In genomic region chr2:217330647-217331046, GRCh38 we compare ENCODE assay signal across 37 cellular contexts.
DNase-seq lines count a peak whose midpoint lies in the region; ATAC-seq and TF ChIP-seq lines count a peak whose summit lies in the region.
"Had no signal": no experiment of that assay in that cellular context is flagged by ENCODE, and none has a peak within 500 bp of the region (broad histone marks: within the 10 kb centered on the region; RNA-seq: fewer than 3 reads in every experiment).

No MANE protein-coding gene starts in this region.

- no peaks in the 10 kb centered on the region for H3K27me3 Mint-ChIP-seq in Caco-2 (ENCODE audit: insufficient read depth, unreplicated experiment)
- peaks cover 48 to 68% of the 10 kb centered on the region in 2 donors for H3K27me3 Mint-ChIP-seq in stimulated activated naive B cell treated with anti-CD40 and anti-IgM and Interleukin-4, amounts not matched to agents 10 μg/mL and 1 μg/mL and 100 μg/mL, for 72 hours
- H3K27me3 Mint-ChIP-seq: activated CD4-positive, alpha-beta T cell treated with anti-CD3 and anti-CD28 coated beads, Interleukin-2, amount 10 ng/mL, durations not matched to agents 24 days and 14 days; activated naive CD8-positive, alpha-beta T cell had no signal

- H3K27ac ChIP-seq in SK-N-MC = peak overlapping the region; percentile 54; the same call in 1 of the 2 replicates
- peak overlapping the region; percentile 68 for H3K27ac ChIP-seq in rectal smooth muscle tissue (ENCODE audit: low read depth, low read length)
- H3K27ac ChIP-seq: testis, VCaP had no signal

- DNase-seq in Caco-2 = no peak
- DNase-seq in SK-N-MC (ENCODE audit: low read depth, low spot score) = no peak
- peak; percentile 65 for DNase-seq in islet precursor cell
- DNase-seq in stimulated activated naive B cell treated with anti-CD40 and anti-IgM and Interleukin-4, amounts not matched to agents 10 μg/mL and 1 μg/mL and 100 μg/mL, for 72 hours = no peak
- DNase-seq in NCI-H524 (lab: John Stamatoyannopoulos, UW) = no peak
- DNase-seq: ACHN; activated CD4-positive, alpha-beta T cell treated with anti-CD3 and anti-CD28 coated beads, Interleukin-2, amount 10 ng/mL, durations not matched to agents 24 days and 14 days; activated effector memory CD4-positive, alpha-beta T cell treated with anti-CD3 and anti-CD28 coated beads, Interleukin-2, amount 50 U/mL, for 16 hours; activated T-cell treated with anti-CD3 and anti-CD28 coated beads, Interleukin-2, amount 50 U/mL, for 1 hour; anterior cingulate cortex; CD4-positive, alpha-beta memory T cell; cortex of kidney; effector memory CD4-positive, alpha-beta T cell; EL; HCEC 1CT; Kasumi-1; left ventricle myocardium superior; midbrain; MV-4-11; natural killer cell; NCI-H1436; NCI-H2081 treated with DMSO at 0.1 percent for 48 hours; NCI-H345; NCI-H748 treated with DMSO at 0.1 percent for 48 hours; occipital lobe; Peyer's patch; SHP77 treated with DMSO at 0.1 percent for 48 hours; stimulated activated naive CD4-positive, alpha-beta T cell treated with Interleukin-2 at 50 U/mL for 16 hours; T1000; testis had no signal

- ATAC-seq in HG03196 (IDR thresholded peaks at IDR 0.05; ENCODE audit: unreplicated experiment) (no peak), GM18498 (IDR thresholded peaks at IDR 0.05; ENCODE audit: unreplicated experiment) (no peak)
- no peak for ATAC-seq in stimulated activated naive B cell treated with anti-CD40 and anti-IgM and Interleukin-4, amounts not matched to agents 10 μg/mL and 1 μg/mL and 100 μg/mL, for 72 hours (replicated peaks)
- ATAC-seq: natural killer cell had no signal

- CTCF ChIA-PET in Caco-2 (lab: Charles Lee) = interaction anchor here (1.9 kb wide), 1 partner anchor 180 kb away, joined by 4 read pairs; no protein-coding TSS in a partner anchor

- no peak overlapping the region for H3K9ac ChIP-seq in SK-N-MC (ENCODE audit: insufficient read length)
- H3K9ac ChIP-seq in rectal smooth muscle tissue (ENCODE audit: low read length) = no peak overlapping the region

- peaks cover 5% of the 10 kb centered on the region for H3K9me3 Mint-ChIP-seq in Caco-2 (ENCODE audit: unreplicated experiment)
- peaks cover 0 to 1% of the 10 kb centered on the region in 2 donors for H3K9me3 Mint-ChIP-seq in stimulated activated naive B cell treated with anti-CD40 and anti-IgM and Interleukin-4, amounts not matched to agents 10 μg/mL and 1 μg/mL and 100 μg/mL, for 72 hours
- H3K9me3 Mint-ChIP-seq: natural killer cell had no signal

- no peaks in the 10 kb centered on the region for H3K9me3 ChIP-seq in Caco-2
- no peaks in the 10 kb centered on the region for H3K9me3 ChIP-seq in SK-N-MC (ENCODE audit: low read depth, low read length)
- H3K9me3 ChIP-seq: Peyer's patch, testis had no signal

- H3K27me3 ChIP-seq in Caco-2 (replicated peaks; ENCODE audit: control insufficient read depth, insufficient read depth, low read length) (no peaks in the 10 kb centered on the region), rectal smooth muscle tissue (ENCODE audit: control insufficient read depth, insufficient read depth, low read length) (no peaks in the 10 kb centered on the region)
- H3K27me3 ChIP-seq: cardiac muscle cell, Peyer's patch, testis had no signal

- H3K4me1 Mint-ChIP-seq in Caco-2 (ENCODE audit: low read depth, unreplicated experiment) = peaks cover 41% of the 10 kb centered on the region
- no peaks in the 10 kb centered on the region for H3K4me1 Mint-ChIP-seq in stimulated activated naive B cell treated with anti-CD40 and anti-IgM and Interleukin-4, amounts not matched to agents 10 μg/mL and 1 μg/mL and 100 μg/mL, for 72 hours
- H3K4me1 Mint-ChIP-seq: activated CD4-positive, alpha-beta T cell treated with anti-CD3 and anti-CD28 coated beads, Interleukin-2, amount 10 ng/mL, durations not matched to agents 24 days and 14 days; B cell; CD4-positive, alpha-beta memory T cell; natural killer cell had no signal

- BruUV-seq in Caco-2 (replicated peaks; lab: Mats Ljungman, UMichigan) = no TSS peak

- H3K36me3 ChIP-seq in Caco-2 (ENCODE audit: control insufficient read depth, insufficient read depth, low read length) = no peaks in the 10 kb centered on the region
- peaks cover 4% of the 10 kb centered on the region for H3K36me3 ChIP-seq in SK-N-MC (ENCODE audit: insufficient read depth, low read length)
- H3K36me3 ChIP-seq in rectal smooth muscle tissue (ENCODE audit: control insufficient read depth, insufficient read depth, low read length) = no peaks in the 10 kb centered on the region
- H3K36me3 ChIP-seq: cardiac muscle cell, Peyer's patch had no signal

- no peak for TF ChIP-seq CTCF in Caco-2 (IDR thresholded peaks at IDR 0.05; ENCODE audit: insufficient read depth in 1 of 2, low read depth in 1 of 2, low read length in 1 of 2, severe bottlenecking in 1 of 2, unreplicated experiment in 1 of 2)

- H3K4me1 ChIP-seq in Caco-2 (peaks cover 35% of the 10 kb centered on the region), rectal smooth muscle tissue (ENCODE audit: control insufficient read depth, insufficient read depth, low read length) (peaks cover 37% of the 10 kb centered on the region)
- H3K4me1 ChIP-seq: Peyer's patch had no signal

- no peak overlapping the region for H3K4me3 Mint-ChIP-seq in Caco-2 (ENCODE audit: unreplicated experiment)
- H3K4me3 Mint-ChIP-seq in stimulated activated naive B cell treated with anti-CD40 and anti-IgM and Interleukin-4, amounts not matched to agents 10 μg/mL and 1 μg/mL and 100 μg/mL, for 72 hours = no peak overlapping the region
- H3K4me3 Mint-ChIP-seq: activated CD4-positive, alpha-beta T cell treated with anti-CD3 and anti-CD28 coated beads, Interleukin-2, amount 10 ng/mL, durations not matched to agents 24 days and 14 days; activated naive CD8-positive, alpha-beta T cell; B cell; CD4-positive, alpha-beta memory T cell; natural killer cell had no signal

- intact Hi-C loops in Caco-2 (cut with micrococcal nuclease; ENCODE audit: unreplicated experiment) = loop anchor here (1.0 kb wide), 3 partner anchors 16 to 40 kb away; no protein-coding TSS in a partner anchor

- H3K36me3 Mint-ChIP-seq in Caco-2 (ENCODE audit: insufficient read depth, unreplicated experiment) = peaks cover 4% of the 10 kb centered on the region
- H3K36me3 Mint-ChIP-seq in stimulated activated naive B cell treated with anti-CD40 and anti-IgM and Interleukin-4, amounts not matched to agents 10 μg/mL and 1 μg/mL and 100 μg/mL, for 72 hours = peaks cover 2 to 8% of the 10 kb centered on the region in 2 donors
- H3K36me3 Mint-ChIP-seq: activated naive CD8-positive, alpha-beta T cell; natural killer cell had no signal

- H3K4me3 ChIP-seq in Caco-2 (ENCODE audit: low read depth, low read length) (no peak overlapping the region), SK-N-MC (no peak overlapping the region), rectal smooth muscle tissue (ENCODE audit: low read length) (no peak overlapping the region)
- H3K4me3 ChIP-seq: cardiac muscle cell, Peyer's patch, testis had no signal

- POLR2A ChIA-PET in Caco-2 (lab: Charles Lee) = no interaction called here

- peak overlapping the region; percentile 78 for H3K27ac Mint-ChIP-seq in Caco-2 (ENCODE audit: unreplicated experiment)
- H3K27ac Mint-ChIP-seq in stimulated activated naive B cell treated with anti-CD40 and anti-IgM and Interleukin-4, amounts not matched to agents 10 μg/mL and 1 μg/mL and 100 μg/mL, for 72 hours = no peak overlapping the region
- H3K27ac Mint-ChIP-seq: activated CD4-positive, alpha-beta T cell treated with anti-CD3 and anti-CD28 coated beads, Interleukin-2, amount 10 ng/mL, durations not matched to agents 24 days and 14 days; activated naive CD8-positive, alpha-beta T cell; B cell; CD4-positive, alpha-beta memory T cell; natural killer cell had no signal
